ENCODE assay signal across 28 cellular contexts in genomic region chrX:41952102-41952501, GRCh38.
A peak's percentile ranks its signal among the peaks of the same experiment; 100 is the strongest.
DNase-seq lines count a peak whose midpoint lies in the region; ATAC-seq, FAIRE-seq and TF ChIP-seq lines count a peak whose summit lies in the region.
"Had no signal": no experiment of that assay in that cellular context is flagged by ENCODE, and none has a peak within 500 bp of the region (broad histone marks: within the 10 kb centered on the region; RNA-seq: fewer than 3 reads in every experiment).

No MANE protein-coding gene starts in this region.

- peak overlapping the region; percentile 49; the same call in 1 of the 2 replicates for H2AFZ ChIP-seq in KMS-11 (ENCODE audit: low read depth)

- peaks cover 14% of the 10 kb centered on the region for H3K4me1 ChIP-seq in KMS-11 (ENCODE audit: low read depth, poor library complexity, severe bottlenecking)
- H3K4me1 ChIP-seq: gastroesophageal sphincter, prostate gland, sigmoid colon, stomach, thyroid gland, vagina had no signal

- no peaks in the 10 kb centered on the region for H3K27me3 ChIP-seq in KMS-11 (ENCODE audit: insufficient read depth, low read depth)
- H3K27me3 ChIP-seq: gastroesophageal sphincter, sigmoid colon, stomach, thyroid gland, vagina had no signal

- peak overlapping the region; percentile 43 for H3K4me2 ChIP-seq in KMS-11

- no peak for TF ChIP-seq CTCF in D721Med (IDR thresholded peaks at IDR 0.05; ENCODE audit: insufficient read depth, missing control alignments)
- TF ChIP-seq CTCF in KMS-11 (conservative IDR thresholded peaks at IDR 0.05; ENCODE audit: low read depth, low read length): no peak
- no peak for TF ChIP-seq CTCF in GM20000 (IDR thresholded peaks at IDR 0.05; ENCODE audit: extremely low read depth, missing control alignments)

- no peaks in the 10 kb centered on the region for H3K36me3 ChIP-seq in KMS-11 (ENCODE audit: insufficient read depth)
- H3K36me3 ChIP-seq: gastroesophageal sphincter, prostate gland, sigmoid colon, stomach, thyroid gland, vagina had no signal

- peak; percentile 92 for FAIRE-seq in D721Med (lab: Jason Lieb, UNC)
- FAIRE-seq: endometrium had no signal

- H3K27ac ChIP-seq in KMS-11: no peak overlapping the region
- H3K27ac ChIP-seq: gastroesophageal sphincter, prostate gland, sigmoid colon, stomach, thyroid gland, vagina had no signal

- no peaks in the 10 kb centered on the region for H4K20me1 ChIP-seq in KMS-11 (ENCODE audit: insufficient read depth)

- in situ Hi-C loops in ACHN (cut with HindIII; ENCODE audit: low pct_ligation_motif_present, low pct_unique_long_range_greater_than_20kb, low sequenced_read_pairs): no loop called here

- no peak overlapping the region for H3K4me3 ChIP-seq in KMS-11 (IDR thresholded peaks at IDR 0.05; ENCODE audit: insufficient read depth, low read depth, low read length)
- H3K4me3 ChIP-seq: gastroesophageal sphincter, prostate gland, sigmoid colon, stomach, thyroid gland, vagina had no signal

- H3K79me2 ChIP-seq in KMS-11 (ENCODE audit: insufficient read depth, low read depth): no peaks in the 10 kb centered on the region

- ATAC-seq in GM19397 (IDR thresholded peaks at IDR 0.05; ENCODE audit: unreplicated experiment): peak; percentile 66
- ATAC-seq: activated T-cell treated with anti-CD3 and anti-CD28 coated beads, Interleukin-2, amount 50 U/mL, for 4 hours; gastroesophageal sphincter; HCT116; left ventricle myocardium superior; WTC11 had no signal

- no peak for DNase-seq in D721Med (ENCODE audit: insufficient read length, low spot score)
- DNase-seq in glomerular visceral epithelial cell (ENCODE audit: extremely low spot score): peak; percentile 3
- DNase-seq in hippocampal formation (lab: John Stamatoyannopoulos, UW): no peak
- DNase-seq in activated naive CD4-positive, alpha-beta T cell treated with Interleukin-2 at 50 U/mL for 16 hours: no peak
- no peak for DNase-seq in GM20000 (ENCODE audit: low spot score)
- DNase-seq in ACHN: no peak
- DNase-seq: activated CD4-positive, alpha-beta T cell treated with anti-CD3 and anti-CD28 coated beads, Interleukin-2, amount 10 ng/mL, durations not matched to agents 7 days and 5 days; activated T-cell treated with anti-CD3 and anti-CD28 coated beads, Interleukin-2, amount 50 U/mL, for 4 hours; CD8-positive, alpha-beta memory T cell; central memory CD4-positive, alpha-beta T cell; DMS79; GDM1; left ventricle myocardium superior; NCI-H1092; NCI-H526 treated with DMSO at 0.1 percent for 48 hours; SIG-M5; sigmoid colon; stomach; T-helper 9 cell; thyroid gland had no signal

- H3K9ac ChIP-seq in KMS-11: no peak overlapping the region
